8 cellular contexts compared by ENCODE assay signal in the genomic region with DNA sequence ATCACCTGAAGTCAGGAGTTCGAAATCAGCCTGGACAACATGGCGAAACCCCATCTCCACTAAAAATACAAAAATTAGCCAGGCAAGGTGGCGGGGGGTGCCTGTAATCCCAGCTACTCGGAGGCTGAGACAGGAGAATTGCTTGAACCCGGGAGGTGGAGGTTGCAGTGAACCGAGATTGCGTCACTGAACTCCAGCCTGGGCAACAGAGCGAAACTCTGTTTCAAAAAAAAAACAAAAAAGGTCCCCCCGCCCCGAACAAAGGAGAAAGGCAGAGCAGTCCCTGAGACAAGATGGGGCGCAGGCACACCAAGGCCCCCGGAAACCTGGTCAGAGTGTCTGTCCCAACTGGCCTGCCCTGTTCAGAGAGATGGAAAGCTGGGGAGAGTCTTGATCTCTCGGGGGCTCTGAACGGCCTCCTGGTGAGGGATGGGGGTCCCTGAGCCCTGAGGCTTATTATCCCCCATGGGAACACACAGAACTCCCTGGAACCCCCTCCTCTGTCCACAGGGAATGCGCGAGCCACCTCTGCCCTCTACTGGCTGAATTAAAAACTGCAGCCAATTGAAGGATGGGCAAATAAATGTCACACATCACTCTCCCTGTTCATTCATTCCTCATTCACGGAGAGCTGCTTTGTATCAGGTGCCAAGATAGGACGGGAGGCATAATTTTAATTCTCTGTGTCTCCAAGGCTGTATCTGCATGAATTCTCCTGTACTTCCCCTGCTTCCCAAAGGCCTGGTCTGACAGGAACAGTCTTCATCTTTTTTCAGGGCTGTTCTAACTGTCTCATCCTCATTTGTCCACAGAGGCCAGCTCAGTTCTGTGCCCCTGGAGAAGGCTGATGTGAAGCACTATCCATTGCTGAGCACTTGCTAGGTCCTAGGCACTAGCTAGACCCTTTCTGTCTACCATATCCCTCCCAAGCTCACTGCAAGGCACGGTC. TPM values are rescaled to one million over a fixed set of nuclear protein-coding genes. Genes with fewer than 3 reads are reported as not detected.
A peak's percentile ranks its signal among the peaks of the same experiment; 100 is the strongest.
DNase-seq lines count a peak whose midpoint lies in the region; ATAC-seq and TF ChIP-seq lines count a peak whose summit lies in the region.

No MANE protein-coding gene starts in this region.

- H3K27ac ChIP-seq in CD4-positive, alpha-beta T cell (ENCODE audit: low read depth, low read length): no peak overlapping the region
- H3K27ac ChIP-seq in RWPE1 (no peak overlapping the region), vagina (no peak overlapping the region)

- no peaks in the 10 kb centered on the region for H3K4me1 ChIP-seq in vagina

- no peaks in the 10 kb centered on the region for H3K36me3 Mint-ChIP-seq in CD4-positive, alpha-beta T cell (ENCODE audit: low read depth)
- H3K36me3 Mint-ChIP-seq in chondrocyte (ENCODE audit: low read depth): peaks cover 1% of the 10 kb centered on the region

- no peak for TF ChIP-seq POLR2A in vagina (IDR thresholded peaks at IDR 0.05)

- no peak overlapping the region for H3K27ac Mint-ChIP-seq in CD4-positive, alpha-beta T cell
- H3K27ac Mint-ChIP-seq in chondrocyte (ENCODE audit: unreplicated experiment): no peak overlapping the region

- DNase-seq in CD4-positive, alpha-beta T cell: peak in 5 of 10 experiments; percentile 5 to 22 (median 11)
- DNase-seq in RWPE1 (ENCODE audit: low spot score): peak; percentile 42
- no peak for DNase-seq in chondrocyte (ENCODE audit: low spot score)
- DNase-seq in medulla oblongata (ENCODE audit: extremely low spot score): peak; percentile 32
- DNase-seq in vagina (ENCODE audit: extremely low spot score in 2 of 2): no peak
- no peak for DNase-seq in GF-D8 (lab: John Stamatoyannopoulos, UW)

- POLR2A ChIA-PET in CD4-positive, alpha-beta T cell (lab: Charles Lee): no interaction called here
- POLR2A ChIA-PET in RWPE1 (lab: Yijun Ruan, JAX; ENCODE audit: low non-redundant PET): no interaction called here

- CTCF ChIA-PET in CD4-positive, alpha-beta T cell (lab: Charles Lee): interaction anchor here (0.7 kb wide), 1 partner anchor 129 kb away, joined by 3 read pairs; no protein-coding TSS in a partner anchor
- CTCF ChIA-PET in RWPE1 (lab: Yijun Ruan, JAX): interaction anchor here (0.5 to 1.6 kb wide), 21 partner anchors 9 to 1285 kb away, joined by 3 to 10 read pairs (median 4); no protein-coding TSS in a partner anchor

- ATAC-seq in CD4-positive, alpha-beta T cell (ENCODE audit: poor library complexity): no peak
- ATAC-seq in GM21526 (IDR thresholded peaks at IDR 0.05; ENCODE audit: low FRiP score, unreplicated experiment) (peak; percentile 55), GM21576 (IDR thresholded peaks at IDR 0.05; ENCODE audit: unreplicated experiment) (no peak)

- intact Hi-C loops in CD4-positive, alpha-beta T cell (cut with DNase I, micrococcal nuclease): no loop called here
- intact Hi-C loops in vagina (cut with DNase I): no loop called here

- peak; percentile 80 for TF ChIP-seq CTCF in CD4-positive, alpha-beta T cell (IDR thresholded peaks at IDR 0.05)
- peak; percentile 89 for TF ChIP-seq CTCF in RWPE1 (conservative IDR thresholded peaks at IDR 0.05; ENCODE audit: low read depth)
- TF ChIP-seq CTCF in chondrocyte (IDR thresholded peaks at IDR 0.05): peak; percentile 89
- peak; percentile 23 to 54 (median 46) for TF ChIP-seq CTCF in vagina (IDR thresholded peaks at IDR 0.05)

- no peak overlapping the region for H3K4me3 ChIP-seq in vagina

- peaks cover 3% of the 10 kb centered on the region for H3K27me3 Mint-ChIP-seq in CD4-positive, alpha-beta T cell
- H3K27me3 Mint-ChIP-seq in chondrocyte (ENCODE audit: low read depth): peaks cover 8% of the 10 kb centered on the region

- no peaks in the 10 kb centered on the region for H3K4me1 Mint-ChIP-seq in CD4-positive, alpha-beta T cell (ENCODE audit: low read depth)
- peaks cover 4% of the 10 kb centered on the region for H3K4me1 Mint-ChIP-seq in chondrocyte (ENCODE audit: low read depth)

- H3K36me3 ChIP-seq in vagina: no peaks in the 10 kb centered on the region

- no peaks in the 10 kb centered on the region for H3K27me3 ChIP-seq in CD4-positive, alpha-beta T cell (ENCODE audit: control insufficient read depth, insufficient read depth, low read length)
- no peaks in the 10 kb centered on the region for H3K27me3 ChIP-seq in vagina

- no peaks in the 10 kb centered on the region for H3K9me3 Mint-ChIP-seq in CD4-positive, alpha-beta T cell
- H3K9me3 Mint-ChIP-seq in chondrocyte (ENCODE audit: low read depth): no peaks in the 10 kb centered on the region

- H3K9me3 ChIP-seq in CD4-positive, alpha-beta T cell (ENCODE audit: control insufficient read depth, low read length): no peaks in the 10 kb centered on the region
- no peaks in the 10 kb centered on the region for H3K9me3 ChIP-seq in vagina

- H3K4me3 Mint-ChIP-seq in CD4-positive, alpha-beta T cell: no peak overlapping the region
- H3K4me3 Mint-ChIP-seq in chondrocyte (ENCODE audit: unreplicated experiment): no peak overlapping the region

RNA-seq across cellular contexts. Expression of a gene that starts 28.9 kb away (rescaled TPM):
- total RNA-seq in CD4-positive, alpha-beta T cell: not detected
- total RNA-seq in chondrocyte (not detected in 3 replicates), vagina (not detected)

RNA-seq across cellular contexts. Expression of a gene that starts 55.2 kb away (rescaled TPM):
- total RNA-seq in CD4-positive, alpha-beta T cell: 100 to 1,000 TPM; 153 to 159 TPM
- total RNA-seq in chondrocyte (98.0 to 139 TPM (median 133 TPM) in 3 replicates), vagina (101 TPM)

Comparison
In these comparisons a context has a peak if more than half of its experiments do, and no peak if none do; other contexts are left out.
1. DNase-seq: peak in RWPE1 (single experiment) and medulla oblongata (single experiment); none in chondrocyte (single experiment), vagina (0 of 2) and GF-D8 (single experiment).
2. Peak in every context shown above with its lines, with median percentiles within 50 percentile points of each other: CTCF ChIP-seq.